In the genomic region with DNA sequence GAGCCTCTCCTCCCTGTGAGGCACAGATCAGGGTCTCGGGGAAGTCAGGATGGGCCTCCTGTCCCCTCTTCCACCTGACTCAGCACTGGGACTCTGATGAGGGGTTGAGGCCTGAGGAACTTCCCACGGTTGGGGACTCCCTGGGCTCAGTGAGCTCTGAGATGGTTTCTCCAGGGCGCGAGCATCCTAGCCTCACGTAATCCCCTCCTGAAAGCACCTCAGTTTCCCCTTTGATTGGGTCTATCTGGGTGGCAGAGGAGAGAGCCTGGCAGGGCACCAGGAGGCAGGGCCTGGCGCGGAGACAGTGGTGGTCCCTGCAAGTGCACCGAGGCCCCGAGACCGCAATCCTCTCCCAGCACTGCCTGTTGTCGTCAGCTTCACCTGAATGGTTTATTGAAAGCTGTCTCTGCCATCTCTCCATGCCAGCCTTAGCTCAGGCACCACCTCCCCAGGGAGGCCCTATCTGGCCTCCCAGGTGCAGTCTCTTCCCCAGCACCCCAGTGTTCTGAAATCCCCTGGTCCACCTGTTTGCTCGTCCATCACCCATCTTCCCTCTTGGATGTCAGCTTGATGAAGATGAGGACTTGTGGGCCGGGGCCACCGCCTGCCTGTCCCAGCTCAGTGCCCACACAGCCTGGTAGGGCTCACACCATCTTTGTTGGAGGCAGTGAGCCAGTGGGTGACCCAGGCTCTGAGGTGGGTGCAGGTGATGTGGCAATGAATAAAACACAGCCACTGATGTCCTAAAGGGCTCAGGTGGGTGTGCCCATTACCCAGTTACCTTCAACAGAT, we compare ENCODE assay signal across 17 cellular contexts.
"Had no signal": no experiment of that assay in that cellular context is flagged by ENCODE, and none has a peak within 500 bp of the region (broad histone marks: within the 10 kb centered on the region; RNA-seq: fewer than 3 reads in every experiment).

No MANE protein-coding gene starts in this region.

- H3K4me3 Mint-ChIP-seq: dendritic cell treated with granulocyte-macrophage colony-stimulating factor and Interleukin-4, amounts not matched to agents 40 ng/mL and 50 ng/mL, for 4 days; effector memory CD8-positive, alpha-beta T cell; immature natural killer cell; naive thymus-derived CD4-positive, alpha-beta T cell; nephron progenitor cell; stimulated activated naive B cell treated with anti-CD40 and anti-IgM and Interleukin-4, amounts not matched to agents 10 μg/mL and 1 μg/mL and 100 μg/mL, for 72 hours had no signal

- H3K36me3 ChIP-seq: esophagus squamous epithelium, neutrophil, right atrium auricular region had no signal

- DNase-seq: effector memory CD8-positive, alpha-beta T cell; esophagus squamous epithelium; foreskin keratinocyte; immature natural killer cell; left colon; left ventricle myocardium superior; mesendoderm; naive thymus-derived CD4-positive, alpha-beta T cell; nephron progenitor cell; stimulated activated CD4-positive, alpha-beta T cell treated with anti-CD3 and anti-CD28 coated beads, Interleukin-4, amount 100 ng/mL, for 1 hour; stimulated activated naive B cell treated with anti-CD40 and anti-IgM and Interleukin-4, amounts not matched to agents 10 μg/mL and 1 μg/mL and 100 μg/mL, for 72 hours; trophoblast cell had no signal

- H3K4me3 ChIP-seq: esophagus squamous epithelium, lung, right atrium auricular region, smooth muscle cell had no signal

- H3K9me3 Mint-ChIP-seq: dendritic cell treated with granulocyte-macrophage colony-stimulating factor and Interleukin-4, amounts not matched to agents 40 ng/mL and 50 ng/mL, for 4 days; effector memory CD8-positive, alpha-beta T cell; immature natural killer cell; nephron progenitor cell had no signal

- H3K36me3 Mint-ChIP-seq: immature natural killer cell; naive thymus-derived CD4-positive, alpha-beta T cell; stimulated activated naive B cell treated with anti-CD40 and anti-IgM and Interleukin-4, amounts not matched to agents 10 μg/mL and 1 μg/mL and 100 μg/mL, for 72 hours had no signal

- H3K27ac Mint-ChIP-seq: dendritic cell treated with granulocyte-macrophage colony-stimulating factor and Interleukin-4, amounts not matched to agents 40 ng/mL and 50 ng/mL, for 4 days; effector memory CD8-positive, alpha-beta T cell; naive thymus-derived CD4-positive, alpha-beta T cell; nephron progenitor cell; stimulated activated naive B cell treated with anti-CD40 and anti-IgM and Interleukin-4, amounts not matched to agents 10 μg/mL and 1 μg/mL and 100 μg/mL, for 72 hours had no signal

- ATAC-seq: effector memory CD8-positive, alpha-beta T cell; left colon; naive thymus-derived CD4-positive, alpha-beta T cell; stimulated activated naive B cell treated with anti-CD40 and anti-IgM and Interleukin-4, amounts not matched to agents 10 μg/mL and 1 μg/mL and 100 μg/mL, for 72 hours had no signal

- H3K4me1 Mint-ChIP-seq: immature natural killer cell; naive thymus-derived CD4-positive, alpha-beta T cell; stimulated activated naive B cell treated with anti-CD40 and anti-IgM and Interleukin-4, amounts not matched to agents 10 μg/mL and 1 μg/mL and 100 μg/mL, for 72 hours had no signal

- H3K27ac ChIP-seq: esophagus squamous epithelium, foreskin keratinocyte, neutrophil, right atrium auricular region had no signal

- H3K4me2 ChIP-seq: smooth muscle cell had no signal

- H3K9me3 ChIP-seq: esophagus squamous epithelium, neutrophil, right atrium auricular region had no signal

- H3K27me3 ChIP-seq: right atrium auricular region had no signal

- H3K4me1 ChIP-seq: esophagus squamous epithelium, foreskin keratinocyte, right atrium auricular region had no signal
